Comparison of ENCODE assay signal across 22 cellular contexts in genomic region chr10:3260066-3260834, GRCh38.
"Had no signal": no experiment of that assay in that cellular context is flagged by ENCODE, and none has a peak within 500 bp of the region (broad histone marks: within the 10 kb centered on the region; RNA-seq: fewer than 3 reads in every experiment).

No MANE protein-coding gene starts in this region.

- H3K36me3 ChIP-seq: neural progenitor cell, prostate gland, right lobe of liver, spleen, tibial artery, upper lobe of right lung, vagina had no signal

- H3K9me3 ChIP-seq: prostate gland, right lobe of liver, spleen, tibial artery, upper lobe of right lung, vagina had no signal

- H3K4me1 ChIP-seq: foreskin keratinocyte, parathyroid adenoma, prostate gland, right lobe of liver, tibial artery had no signal

- H3K79me2 ChIP-seq: parathyroid adenoma had no signal

- H3K9ac ChIP-seq: neural progenitor cell, parathyroid adenoma had no signal

- H3K27me3 ChIP-seq: neural progenitor cell, right lobe of liver, spleen, tibial artery, upper lobe of right lung, vagina had no signal

- H3K9me3 Mint-ChIP-seq: endodermal cell; natural killer cell treated with Interleukin-12 subunit alpha and Interleukin-12 subunit beta and Interleukin-15 and Interleukin-18, amount 100 ng/mL, for 72 hours; stimulated activated naive CD8-positive, alpha-beta T cell treated with anti-CD3 and anti-CD28 coated beads, Interleukin-15, Interleukin-2, amounts not matched to agents 100 ng/mL and 50 ng/mL, for 24 hours had no signal

- H3K4me3 ChIP-seq: coronary artery, neural progenitor cell, prostate gland, right lobe of liver, spleen, tibial artery, upper lobe of right lung, vagina had no signal

- H3K36me3 Mint-ChIP-seq: natural killer cell treated with Interleukin-12 subunit alpha and Interleukin-12 subunit beta and Interleukin-15 and Interleukin-18, amount 100 ng/mL, for 72 hours; neural progenitor cell; stimulated activated memory B cell treated with anti-CD40 and anti-IgM and Interleukin-4, amounts not matched to agents 10 μg/mL and 1 μg/mL and 100 μg/mL, for 72 hours had no signal

- H3K27ac ChIP-seq: coronary artery, foreskin keratinocyte, neural progenitor cell, parathyroid adenoma, prostate gland, right lobe of liver, spleen, tibial artery, upper lobe of right lung, vagina had no signal

- H3K4me1 Mint-ChIP-seq: stimulated activated memory B cell treated with anti-CD40 and anti-IgM and Interleukin-4, amounts not matched to agents 10 μg/mL and 1 μg/mL and 100 μg/mL, for 72 hours had no signal

- H2AFZ ChIP-seq: neural progenitor cell, parathyroid adenoma had no signal

- DNase-seq: effector CD4-positive, alpha-beta T cell; endodermal cell; erythroblast; foreskin keratinocyte; left colon; mammary epithelial cell; occipital lobe; right lobe of liver; spleen; stimulated activated CD4-positive, alpha-beta T cell treated with anti-CD3 and anti-CD28 coated beads, Interleukin-15, amount 100 ng/mL, for 24 hours; stimulated activated CD4-positive, alpha-beta T cell treated with anti-CD3 and anti-CD28 coated beads, Interleukin-1b, Interleukin-23, amount 100 ng/mL, for 48 hours; stimulated activated CD4-positive, alpha-beta T cell treated with anti-CD3 and anti-CD28 coated beads, Interleukin-4, amount 100 ng/mL, for 24 hours; tibial artery; upper lobe of right lung had no signal

- H3K4me3 Mint-ChIP-seq: endodermal cell; natural killer cell treated with Interleukin-12 subunit alpha and Interleukin-12 subunit beta and Interleukin-15 and Interleukin-18, amount 100 ng/mL, for 72 hours; neural progenitor cell; stimulated activated memory B cell treated with anti-CD40 and anti-IgM and Interleukin-4, amounts not matched to agents 10 μg/mL and 1 μg/mL and 100 μg/mL, for 72 hours; stimulated activated naive CD8-positive, alpha-beta T cell treated with anti-CD3 and anti-CD28 coated beads, Interleukin-15, Interleukin-2, amounts not matched to agents 100 ng/mL and 50 ng/mL, for 24 hours had no signal

- H3K4me2 ChIP-seq: neural progenitor cell had no signal

- ATAC-seq: foreskin keratinocyte; left colon; right lobe of liver; stimulated activated memory B cell treated with anti-CD40 and anti-IgM and Interleukin-4, amounts not matched to agents 10 μg/mL and 1 μg/mL and 100 μg/mL, for 72 hours; upper lobe of right lung had no signal

- H3K27ac Mint-ChIP-seq: endodermal cell; natural killer cell treated with Interleukin-12 subunit alpha and Interleukin-12 subunit beta and Interleukin-15 and Interleukin-18, amount 100 ng/mL, for 72 hours; neural progenitor cell; stimulated activated memory B cell treated with anti-CD40 and anti-IgM and Interleukin-4, amounts not matched to agents 10 μg/mL and 1 μg/mL and 100 μg/mL, for 72 hours; stimulated activated naive CD8-positive, alpha-beta T cell treated with anti-CD3 and anti-CD28 coated beads, Interleukin-15, Interleukin-2, amounts not matched to agents 100 ng/mL and 50 ng/mL, for 24 hours had no signal
